Comparison of ENCODE assay signal across 16 cellular contexts in the genomic region with DNA sequence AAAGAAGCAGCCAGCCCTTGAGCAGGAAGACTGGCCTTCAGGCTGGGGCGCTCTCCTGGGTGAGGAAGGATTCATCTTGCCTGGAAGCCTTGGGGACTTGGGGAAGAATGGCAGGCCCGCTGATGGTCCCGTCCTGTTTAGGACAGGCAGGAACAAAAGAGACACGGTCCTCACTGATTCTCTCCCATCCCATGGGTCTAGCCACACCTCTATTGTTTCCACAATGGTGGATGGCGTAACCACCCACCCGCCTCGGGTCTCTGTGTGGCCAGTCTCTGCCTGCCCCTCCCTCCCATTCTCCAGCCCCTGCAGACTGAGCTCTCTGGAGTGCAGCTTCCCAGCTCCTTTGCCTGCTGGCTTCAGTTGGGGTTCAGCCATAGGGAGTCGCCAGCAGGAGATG.
A peak's percentile ranks its signal among the peaks of the same experiment; 100 is the strongest.
DNase-seq lines count a peak whose midpoint lies in the region; ATAC-seq and TF ChIP-seq lines count a peak whose summit lies in the region.
"Had no signal": no experiment of that assay in that cellular context is flagged by ENCODE, and none has a peak within 500 bp of the region (broad histone marks: within the 10 kb centered on the region; RNA-seq: fewer than 3 reads in every experiment).

No MANE protein-coding gene starts in this region.

- peaks cover 69% of the 10 kb centered on the region for H3K27me3 Mint-ChIP-seq in activated CD4-positive, alpha-beta T cell treated with anti-CD3 and anti-CD28 coated beads, Interleukin-2, amount 10 ng/mL, durations not matched to agents 7 days and 5 days
- H3K27me3 Mint-ChIP-seq in GM23338 (ENCODE audit: insufficient read depth, low read depth, poor library complexity), result peaks cover 7% of the 10 kb centered on the region
- peaks cover 54% of the 10 kb centered on the region for H3K27me3 Mint-ChIP-seq in activated T-helper 1 cell treated with anti-CD3 and anti-CD28 coated beads, Interleukin-12 subunit alpha, Interleukin-12 subunit beta, Interleukin-2, Interleukin-4 antibody, amounts not matched to agents 30 ng/mL and 10 ng/mL and 1 ng/mL, durations not matched to agents 14 hours and 24 hours and 36 hours (ENCODE audit: insufficient read depth)
- peaks cover 2% of the 10 kb centered on the region for H3K27me3 Mint-ChIP-seq in neural crest cell (ENCODE audit: low read depth)

- H3K4me1 Mint-ChIP-seq in activated CD4-positive, alpha-beta T cell treated with anti-CD3 and anti-CD28 coated beads, Interleukin-2, amount 10 ng/mL, durations not matched to agents 7 days and 5 days, result peaks cover 67% of the 10 kb centered on the region
- no peaks in the 10 kb centered on the region for H3K4me1 Mint-ChIP-seq in GM23338
- peaks cover 81% of the 10 kb centered on the region for H3K4me1 Mint-ChIP-seq in activated T-helper 1 cell treated with anti-CD3 and anti-CD28 coated beads, Interleukin-12 subunit alpha, Interleukin-12 subunit beta, Interleukin-2, Interleukin-4 antibody, amounts not matched to agents 30 ng/mL and 10 ng/mL and 1 ng/mL, durations not matched to agents 14 hours and 24 hours and 36 hours (ENCODE audit: low read depth)
- H3K4me1 Mint-ChIP-seq in neural crest cell, result peaks cover 26% of the 10 kb centered on the region

- H3F3A ChIP-seq in GM23338 (replicated peaks; ENCODE audit: low read depth), result no peaks in the 10 kb centered on the region

- TF ChIP-seq POLR2A in prostate gland (IDR thresholded peaks at IDR 0.05) (no peak), lower leg skin (IDR thresholded peaks at IDR 0.05) (no peak)

- H3K27me3 ChIP-seq in GM23338 (ENCODE audit: insufficient read depth), result no peaks in the 10 kb centered on the region
- no peaks in the 10 kb centered on the region for H3K27me3 ChIP-seq in prostate gland (replicated peaks; ENCODE audit: insufficient read depth)
- H3K27me3 ChIP-seq: cardiac muscle cell, uterus had no signal

- ATAC-seq in GM23338, result no peak

- CTCF ChIA-PET in activated CD4-positive, alpha-beta T cell treated with anti-CD3 and anti-CD28 coated beads, Interleukin-2, amount 10 ng/mL, durations not matched to agents 7 days and 5 days (lab: Charles Lee), result interaction anchor here (2.3 to 16.6 kb wide), 3 partner anchors 9 to 25 kb away, joined by 8 to 219 read pairs (median 12); no protein-coding TSS in a partner anchor

- DNase-seq in activated CD4-positive, alpha-beta T cell treated with anti-CD3 and anti-CD28 coated beads, Interleukin-2, amount 10 ng/mL, durations not matched to agents 7 days and 5 days, result no peak
- DNase-seq in activated CD4-positive, alpha-beta T cell treated with anti-CD3 and anti-CD28 coated beads for 4 hours, result no peak
- DNase-seq in GM23338 (ENCODE audit: low spot score), result no peak
- no peak for DNase-seq in activated T-helper 1 cell treated with anti-CD3 and anti-CD28 coated beads, Interleukin-12 subunit alpha, Interleukin-12 subunit beta, Interleukin-2, Interleukin-4 antibody, amounts not matched to agents 30 ng/mL and 10 ng/mL and 1 ng/mL, durations not matched to agents 14 hours and 24 hours and 36 hours (ENCODE audit: low spot score)
- no peak for DNase-seq in neural crest cell (ENCODE audit: low read depth, low spot score)
- no peak for DNase-seq in NCI-H2081 treated with DMSO at 0.1 percent for 48 hours (lab: John Stamatoyannopoulos, UW)
- DNase-seq in prostate gland (ENCODE audit: low spot score), result no peak
- no peak for DNase-seq in lower leg skin (ENCODE audit: low spot score in 2 of 2)
- DNase-seq: COR-L47; effector CD8-positive, alpha-beta T cell; HCEC 1CT; KBM-7; NCI-H446; OCI-M1 had no signal

- H3K27ac Mint-ChIP-seq in activated CD4-positive, alpha-beta T cell treated with anti-CD3 and anti-CD28 coated beads, Interleukin-2, amount 10 ng/mL, durations not matched to agents 7 days and 5 days, result peak overlapping the region; percentile 65
- H3K27ac Mint-ChIP-seq in GM23338, result no peak overlapping the region
- peak overlapping the region; percentile 76 for H3K27ac Mint-ChIP-seq in activated T-helper 1 cell treated with anti-CD3 and anti-CD28 coated beads, Interleukin-12 subunit alpha, Interleukin-12 subunit beta, Interleukin-2, Interleukin-4 antibody, amounts not matched to agents 30 ng/mL and 10 ng/mL and 1 ng/mL, durations not matched to agents 14 hours and 24 hours and 36 hours
- peak overlapping the region; percentile 95 for H3K27ac Mint-ChIP-seq in neural crest cell (ENCODE audit: unreplicated experiment)

- no peak for TF ChIP-seq CTCF in GM23338 (conservative IDR thresholded peaks at IDR 0.05; ENCODE audit: low read depth in 2 of 2)
- TF ChIP-seq CTCF in neural crest cell (conservative IDR thresholded peaks at IDR 0.05), result no peak
- TF ChIP-seq CTCF in prostate gland (IDR thresholded peaks at IDR 0.05), result no peak
- TF ChIP-seq CTCF in lower leg skin (IDR thresholded peaks at IDR 0.05), result no peak

- no peak overlapping the region for H3K4me2 ChIP-seq in GM23338

- H2AFZ ChIP-seq in GM23338, result 0 out of 2 replicates have a peak overlapping the region, but pooled peaks have one; percentile 43

- intact Hi-C loops in activated T-helper 1 cell treated with anti-CD3 and anti-CD28 coated beads, Interleukin-12 subunit alpha, Interleukin-12 subunit beta, Interleukin-2, Interleukin-4 antibody, amounts not matched to agents 30 ng/mL and 10 ng/mL and 1 ng/mL, durations not matched to agents 14 hours and 24 hours and 36 hours (cut with micrococcal nuclease), result loop anchor here (5.0 kb wide), 1 partner anchor 33 kb away; no protein-coding TSS in a partner anchor
- intact Hi-C loops in prostate gland (cut with DNase I), result loop anchor here (10.0 kb wide), 1 partner anchor 764 kb away; no protein-coding TSS in a partner anchor
- intact Hi-C loops in lower leg skin (cut with DNase I; ENCODE audit: low total_unique reads), result loop anchor here (10.0 kb wide), 1 partner anchor 734 kb away; no protein-coding TSS in a partner anchor

- no peaks in the 10 kb centered on the region for H3K4me1 ChIP-seq in GM23338 (ENCODE audit: insufficient read depth)
- peaks cover 3% of the 10 kb centered on the region for H3K4me1 ChIP-seq in prostate gland (replicated peaks)

- POLR2A ChIA-PET in activated CD4-positive, alpha-beta T cell treated with anti-CD3 and anti-CD28 coated beads, Interleukin-2, amount 10 ng/mL, durations not matched to agents 7 days and 5 days (lab: Charles Lee), result no interaction called here

- H3K9me3 ChIP-seq in prostate gland, result no peaks in the 10 kb centered on the region
- H3K9me3 ChIP-seq: uterus had no signal

- no peaks in the 10 kb centered on the region for H3K36me3 Mint-ChIP-seq in activated CD4-positive, alpha-beta T cell treated with anti-CD3 and anti-CD28 coated beads, Interleukin-2, amount 10 ng/mL, durations not matched to agents 7 days and 5 days (ENCODE audit: low read depth)
- H3K36me3 Mint-ChIP-seq in GM23338 (ENCODE audit: low read depth) (no peaks in the 10 kb centered on the region), neural crest cell (ENCODE audit: low read depth) (no peaks in the 10 kb centered on the region)
- H3K36me3 Mint-ChIP-seq in activated T-helper 1 cell treated with anti-CD3 and anti-CD28 coated beads, Interleukin-12 subunit alpha, Interleukin-12 subunit beta, Interleukin-2, Interleukin-4 antibody, amounts not matched to agents 30 ng/mL and 10 ng/mL and 1 ng/mL, durations not matched to agents 14 hours and 24 hours and 36 hours (ENCODE audit: low read depth), result peaks cover 8% of the 10 kb centered on the region

- H3K36me3 ChIP-seq in GM23338 (ENCODE audit: insufficient read depth) (no peaks in the 10 kb centered on the region), prostate gland (no peaks in the 10 kb centered on the region)
- H3K36me3 ChIP-seq: cardiac muscle cell, uterus had no signal

- H3K4me3 ChIP-seq in GM23338 (no peak overlapping the region), prostate gland (no peak overlapping the region), lower leg skin (ENCODE audit: low read depth, poor library complexity, severe bottlenecking) (no peak overlapping the region)
- H3K4me3 ChIP-seq: cardiac muscle cell, uterus had no signal

- H4K20me1 ChIP-seq in GM23338 (replicated peaks; ENCODE audit: insufficient read depth), result no peaks in the 10 kb centered on the region

- peak overlapping the region; percentile 2 for H3K4me3 Mint-ChIP-seq in activated CD4-positive, alpha-beta T cell treated with anti-CD3 and anti-CD28 coated beads, Interleukin-2, amount 10 ng/mL, durations not matched to agents 7 days and 5 days
- H3K4me3 Mint-ChIP-seq in GM23338 (no peak overlapping the region), neural crest cell (no peak overlapping the region)
- peak overlapping the region; percentile 63 for H3K4me3 Mint-ChIP-seq in activated T-helper 1 cell treated with anti-CD3 and anti-CD28 coated beads, Interleukin-12 subunit alpha, Interleukin-12 subunit beta, Interleukin-2, Interleukin-4 antibody, amounts not matched to agents 30 ng/mL and 10 ng/mL and 1 ng/mL, durations not matched to agents 14 hours and 24 hours and 36 hours

- no peaks in the 10 kb centered on the region for H3K9me3 Mint-ChIP-seq in activated CD4-positive, alpha-beta T cell treated with anti-CD3 and anti-CD28 coated beads, Interleukin-2, amount 10 ng/mL, durations not matched to agents 7 days and 5 days
- H3K9me3 Mint-ChIP-seq in GM23338, result 0 out of 3 replicates have a peak, but pooled peaks cover 2% of the 10 kb centered on the region
- H3K9me3 Mint-ChIP-seq in activated T-helper 1 cell treated with anti-CD3 and anti-CD28 coated beads, Interleukin-12 subunit alpha, Interleukin-12 subunit beta, Interleukin-2, Interleukin-4 antibody, amounts not matched to agents 30 ng/mL and 10 ng/mL and 1 ng/mL, durations not matched to agents 14 hours and 24 hours and 36 hours, result no peaks in the 10 kb centered on the region
- no peaks in the 10 kb centered on the region for H3K9me3 Mint-ChIP-seq in neural crest cell

- 85% methylated on average over 8 of the region's 8 CpGs for WGBS in prostate gland
- WGBS in lower leg skin, 2 donors, result 81 to 87% methylated on average over 8 of the region's 8 CpGs

- H3K27ac ChIP-seq in GM23338 (ENCODE audit: low read depth) (no peak overlapping the region), prostate gland (no peak overlapping the region)
- H3K27ac ChIP-seq: cardiac muscle cell had no signal

- no peaks in the 10 kb centered on the region for H3K79me2 ChIP-seq in GM23338 (replicated peaks; ENCODE audit: insufficient read depth)

- H3K9me2 ChIP-seq in GM23338 (ENCODE audit: insufficient read depth), result peaks cover 4% of the 10 kb centered on the region; the same call in 1 of the 2 replicates

TF ChIP-seq in GM23338, 12 proteins besides CTCF, POLR2A, EP300 and RAD21 (continues in another document):
- no peak for TF ChIP-seq CREB1 (CRISPR knock-in tag; IDR thresholded peaks at IDR 0.05; ENCODE audit: low read depth)

Comparison
In these comparisons a context has a peak if more than half of its experiments do, and no peak if none do; other contexts are left out.
1. H3K4me3 Mint-ChIP-seq: peak in activated CD4-positive, alpha-beta T cell treated with anti-CD3 and anti-CD28 coated beads, Interleukin-2, amount 10 ng/mL, durations not matched to agents 7 days and 5 days (single experiment) and activated T-helper 1 cell treated with anti-CD3 and anti-CD28 coated beads, Interleukin-12 subunit alpha, Interleukin-12 subunit beta, Interleukin-2, Interleukin-4 antibody, amounts not matched to agents 30 ng/mL and 10 ng/mL and 1 ng/mL, durations not matched to agents 14 hours and 24 hours and 36 hours (single experiment); none in GM23338 (single experiment) and neural crest cell (single experiment).